Comparison of ENCODE assay signal across 28 cellular contexts in genomic region chr2:30285758-30286157, GRCh38.
"Had no signal": no experiment of that assay in that cellular context is flagged by ENCODE, and none has a peak within 500 bp of the region (broad histone marks: within the 10 kb centered on the region; RNA-seq: fewer than 3 reads in every experiment).

No MANE protein-coding gene starts in this region.

- H3K27me3 Mint-ChIP-seq: stimulated activated naive B cell treated with anti-CD40 and anti-IgM and Interleukin-4, amounts not matched to agents 10 μg/mL and 1 μg/mL and 100 μg/mL, for 72 hours; stimulated activated naive CD8-positive, alpha-beta T cell treated with anti-CD3 and anti-CD28 coated beads, Interleukin-15, Interleukin-2, amounts not matched to agents 100 ng/mL and 50 ng/mL, for 24 hours had no signal

- H3K36me3 Mint-ChIP-seq: natural killer cell; neural progenitor cell; stimulated activated effector memory CD8-positive, alpha-beta T cell treated with anti-CD3 and anti-CD28 coated beads, Interleukin-12 subunit alpha, Interleukin-12 subunit beta, amount 100 ng/mL, for 72 hours; type B pancreatic cell had no signal

- H3K79me2 ChIP-seq: parathyroid adenoma had no signal

- ATAC-seq: natural killer cell; psoas muscle; right cardiac atrium; right lobe of liver; stimulated activated effector memory CD8-positive, alpha-beta T cell treated with anti-CD3 and anti-CD28 coated beads, Interleukin-12 subunit alpha, Interleukin-12 subunit beta, amount 100 ng/mL, for 72 hours; stimulated activated naive B cell treated with anti-CD40 and anti-IgM and Interleukin-4, amounts not matched to agents 10 μg/mL and 1 μg/mL and 100 μg/mL, for 72 hours; upper lobe of right lung had no signal

- H3K9me3 Mint-ChIP-seq: natural killer cell; nephron; stimulated activated effector memory CD8-positive, alpha-beta T cell treated with anti-CD3 and anti-CD28 coated beads, Interleukin-12 subunit alpha, Interleukin-12 subunit beta, amount 100 ng/mL, for 72 hours; stimulated activated naive CD8-positive, alpha-beta T cell treated with anti-CD3 and anti-CD28 coated beads, Interleukin-15, Interleukin-2, amounts not matched to agents 100 ng/mL and 50 ng/mL, for 24 hours had no signal

- H3K4me3 ChIP-seq: neural progenitor cell, ovary, psoas muscle, right lobe of liver, sigmoid colon, stomach, thoracic aorta, thyroid gland, tibial nerve, upper lobe of right lung, uterus had no signal

- H3K4me1 ChIP-seq: parathyroid adenoma, psoas muscle, right lobe of liver, thyroid gland, upper lobe of right lung, uterus had no signal

- H3K27me3 ChIP-seq: neural progenitor cell, ovary, right lobe of liver, sigmoid colon, stomach, thyroid gland, tibial nerve, upper lobe of right lung, uterus had no signal

- H3K36me3 ChIP-seq: neural progenitor cell, ovary, right lobe of liver, sigmoid colon, stomach, thoracic aorta, thyroid gland, tibial nerve, upper lobe of right lung, uterus had no signal

- DNase-seq: natural killer cell; occipital lobe; ovary; posterior cingulate gyrus; psoas muscle; right cardiac atrium; right lobe of liver; sigmoid colon; small intestine; stimulated activated CD4-positive, alpha-beta T cell treated with anti-CD3 and anti-CD28 coated beads, Interleukin-15, amount 100 ng/mL, for 24 hours; stimulated activated CD4-positive, alpha-beta T cell treated with anti-CD3 and anti-CD28 coated beads, Interleukin-2, amount 100 ng/mL, for 24 hours; stimulated activated CD4-positive, alpha-beta T cell treated with anti-CD3 and anti-CD28 coated beads, Interleukin-2, amount 100 ng/mL, for 48 hours; stimulated activated CD4-positive, alpha-beta T cell treated with anti-CD3 and anti-CD28 coated beads, Interleukin-4, amount 100 ng/mL, for 24 hours; stimulated activated naive B cell treated with anti-CD40 and anti-IgM and Interleukin-4, amounts not matched to agents 10 μg/mL and 1 μg/mL and 100 μg/mL, for 72 hours; stimulated activated naive CD4-positive, alpha-beta T cell treated with Interleukin-2 at 50 U/mL for 16 hours; stomach; thyroid gland; upper lobe of right lung; uterus had no signal

- H3K9ac ChIP-seq: neural progenitor cell, parathyroid adenoma had no signal

- H3K4me3 Mint-ChIP-seq: natural killer cell; nephron; neural progenitor cell; stimulated activated effector memory CD8-positive, alpha-beta T cell treated with anti-CD3 and anti-CD28 coated beads, Interleukin-12 subunit alpha, Interleukin-12 subunit beta, amount 100 ng/mL, for 72 hours; stimulated activated naive B cell treated with anti-CD40 and anti-IgM and Interleukin-4, amounts not matched to agents 10 μg/mL and 1 μg/mL and 100 μg/mL, for 72 hours; stimulated activated naive CD8-positive, alpha-beta T cell treated with anti-CD3 and anti-CD28 coated beads, Interleukin-15, Interleukin-2, amounts not matched to agents 100 ng/mL and 50 ng/mL, for 24 hours; type B pancreatic cell had no signal

- H2AFZ ChIP-seq: neural progenitor cell, parathyroid adenoma had no signal

- H3K27ac Mint-ChIP-seq: natural killer cell; nephron; neural progenitor cell; progenitor cell of endocrine pancreas; stimulated activated effector memory CD8-positive, alpha-beta T cell treated with anti-CD3 and anti-CD28 coated beads, Interleukin-12 subunit alpha, Interleukin-12 subunit beta, amount 100 ng/mL, for 72 hours; stimulated activated naive B cell treated with anti-CD40 and anti-IgM and Interleukin-4, amounts not matched to agents 10 μg/mL and 1 μg/mL and 100 μg/mL, for 72 hours; type B pancreatic cell had no signal

- H3K9me3 ChIP-seq: ovary, psoas muscle, right lobe of liver, sigmoid colon, stomach, thoracic aorta, thyroid gland, tibial nerve, upper lobe of right lung, uterus had no signal

- FAIRE-seq: small intestine had no signal

- H3K27ac ChIP-seq: neural progenitor cell, ovary, parathyroid adenoma, psoas muscle, right lobe of liver, sigmoid colon, stomach, thoracic aorta, thyroid gland, tibial nerve, upper lobe of right lung, uterus had no signal
